30 cellular contexts compared by ENCODE assay signal in the genomic region with DNA sequence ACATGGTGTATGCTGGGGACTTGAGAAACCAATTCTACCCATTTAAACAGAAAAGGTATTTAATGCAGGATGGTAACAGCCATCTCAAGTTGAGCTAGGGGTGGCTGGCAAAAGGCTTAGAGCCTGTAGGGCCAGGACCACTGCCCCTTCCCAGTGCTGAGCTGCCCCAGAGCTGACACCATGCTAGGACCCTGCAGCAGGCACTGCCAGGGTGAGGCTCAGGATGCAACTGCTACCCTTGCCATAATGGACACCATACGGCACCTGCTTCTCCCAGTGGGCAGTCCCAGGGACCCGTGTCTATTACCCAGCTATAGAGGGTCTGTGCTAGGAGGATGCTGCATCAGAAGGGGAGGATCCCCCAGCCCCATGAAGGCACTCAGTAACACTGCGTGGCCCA.
"Had no signal": no experiment of that assay in that cellular context is flagged by ENCODE, and none has a peak within 500 bp of the region (broad histone marks: within the 10 kb centered on the region; RNA-seq: fewer than 3 reads in every experiment).

No MANE protein-coding gene starts in this region.

- H3K36me3 Mint-ChIP-seq: naive thymus-derived CD4-positive, alpha-beta T cell; neural progenitor cell; stimulated activated effector memory CD8-positive, alpha-beta T cell treated with anti-CD3 and anti-CD28 coated beads, Interleukin-12 subunit alpha, Interleukin-12 subunit beta, amount 100 ng/mL, for 72 hours; type B pancreatic cell had no signal

- ATAC-seq: naive thymus-derived CD4-positive, alpha-beta T cell; psoas muscle; right cardiac atrium; stimulated activated naive CD8-positive, alpha-beta T cell treated with anti-CD3 and anti-CD28 coated beads, Interleukin-15, amount 100 ng/mL, for 72 hours; stimulated activated naive CD8-positive, alpha-beta T cell treated with anti-CD3 and anti-CD28 coated beads, Interleukin-15, Interleukin-2, amounts not matched to agents 100 U/mL and 50 U/mL, for 24 hours; upper lobe of right lung had no signal

- H3K4me3 ChIP-seq: neural progenitor cell, ovary, psoas muscle, right lobe of liver, sigmoid colon, suprapubic skin, testis, tibial artery, transverse colon, upper lobe of right lung, vagina had no signal

- DNase-seq: naive thymus-derived CD4-positive, alpha-beta T cell; nucleus accumbens; ovary; posterior cingulate gyrus; psoas muscle; right cardiac atrium; right lobe of liver; sigmoid colon; small intestine; stimulated activated CD4-positive, alpha-beta T cell treated with anti-CD3 and anti-CD28 coated beads, Interleukin-15, amount 100 ng/mL, for 24 hours; stimulated activated CD4-positive, alpha-beta T cell treated with anti-CD3 and anti-CD28 coated beads, Interleukin-2, amount 100 ng/mL, for 24 hours; stimulated activated CD4-positive, alpha-beta T cell treated with anti-CD3 and anti-CD28 coated beads, Interleukin-2, amount 100 ng/mL, for 48 hours; stimulated activated CD4-positive, alpha-beta T cell treated with anti-CD3 and anti-CD28 coated beads, Interleukin-4, amount 100 ng/mL, for 24 hours; stimulated activated naive CD4-positive, alpha-beta T cell; stimulated activated naive CD8-positive, alpha-beta T cell treated with anti-CD3 and anti-CD28 coated beads, Interleukin-15, amount 100 ng/mL, for 72 hours; stimulated activated naive CD8-positive, alpha-beta T cell treated with anti-CD3 and anti-CD28 coated beads, Interleukin-15, Interleukin-2, amounts not matched to agents 100 U/mL and 50 U/mL, for 24 hours; substantia nigra; testis; tibial artery; transverse colon; upper lobe of right lung had no signal

- H3K4me1 Mint-ChIP-seq: nephron; neural progenitor cell; stimulated activated effector memory CD8-positive, alpha-beta T cell treated with anti-CD3 and anti-CD28 coated beads, Interleukin-12 subunit alpha, Interleukin-12 subunit beta, amount 100 ng/mL, for 72 hours had no signal

- H3K27me3 ChIP-seq: neural progenitor cell, neutrophil, ovary, right lobe of liver, sigmoid colon, suprapubic skin, testis, transverse colon, upper lobe of right lung, vagina had no signal

- H3K9me3 ChIP-seq: neutrophil, ovary, psoas muscle, right lobe of liver, sigmoid colon, suprapubic skin, testis, tibial artery, transverse colon, upper lobe of right lung, vagina had no signal

- H3K36me3 ChIP-seq: neural progenitor cell, neutrophil, ovary, right lobe of liver, sigmoid colon, suprapubic skin, tibial artery, transverse colon, upper lobe of right lung, vagina had no signal

- H3K4me1 ChIP-seq: neural progenitor cell, parathyroid adenoma, psoas muscle, right lobe of liver, sigmoid colon, suprapubic skin, testis, tibial artery, transverse colon, upper lobe of right lung, vagina had no signal

- H3K27ac Mint-ChIP-seq: nephron; neural progenitor cell; progenitor cell of endocrine pancreas; stimulated activated effector memory CD8-positive, alpha-beta T cell treated with anti-CD3 and anti-CD28 coated beads, Interleukin-12 subunit alpha, Interleukin-12 subunit beta, amount 100 ng/mL, for 72 hours; stimulated activated naive CD8-positive, alpha-beta T cell treated with anti-CD3 and anti-CD28 coated beads, Interleukin-15, amount 100 ng/mL, for 72 hours; type B pancreatic cell had no signal

- H2AFZ ChIP-seq: neural progenitor cell, parathyroid adenoma had no signal

- H3K4me2 ChIP-seq: neural progenitor cell had no signal

- H3K9ac ChIP-seq: neural progenitor cell, parathyroid adenoma had no signal

- H3K27ac ChIP-seq: neural progenitor cell, neutrophil, ovary, parathyroid adenoma, psoas muscle, right lobe of liver, sigmoid colon, suprapubic skin, testis, tibial artery, transverse colon, upper lobe of right lung, vagina had no signal

- H3K4me3 Mint-ChIP-seq: naive thymus-derived CD4-positive, alpha-beta T cell; nephron; neural progenitor cell; stimulated activated effector memory CD8-positive, alpha-beta T cell treated with anti-CD3 and anti-CD28 coated beads, Interleukin-12 subunit alpha, Interleukin-12 subunit beta, amount 100 ng/mL, for 72 hours; stimulated activated naive CD8-positive, alpha-beta T cell treated with anti-CD3 and anti-CD28 coated beads, Interleukin-15, amount 100 ng/mL, for 72 hours; type B pancreatic cell had no signal
